9 cellular contexts compared by ENCODE assay signal in the genomic region with DNA sequence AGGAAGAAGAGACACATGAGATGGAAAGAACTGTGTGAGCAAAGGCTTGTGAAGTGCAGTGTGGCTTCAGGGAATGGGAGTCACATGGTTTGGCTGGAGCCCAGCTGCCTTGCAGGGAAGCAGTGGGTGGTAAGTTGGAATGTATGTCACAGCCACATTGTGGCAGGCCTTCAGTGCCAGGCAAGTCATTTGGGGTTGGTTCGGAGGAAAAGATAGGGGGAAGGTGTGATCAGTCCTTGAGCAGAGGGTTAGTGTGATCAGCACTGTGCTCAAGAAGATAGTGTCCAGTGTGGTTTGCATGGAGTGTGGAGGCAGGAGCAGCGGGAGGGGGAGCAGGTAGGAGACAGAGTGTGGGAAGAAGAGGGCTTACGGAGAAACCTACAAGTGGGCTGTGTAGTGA. TPM values are rescaled to one million over a fixed set of nuclear protein-coding genes. Genes with fewer than 3 reads are reported as not detected.
DNase-seq lines count a peak whose midpoint lies in the region; ATAC-seq and TF ChIP-seq lines count a peak whose summit lies in the region.
"Had no signal": no experiment of that assay in that cellular context is flagged by ENCODE, and none has a peak within 500 bp of the region (broad histone marks: within the 10 kb centered on the region; RNA-seq: fewer than 3 reads in every experiment).

No MANE protein-coding gene starts in this region.

- H2AFZ ChIP-seq in IMR-90 (replicated peaks; ENCODE audit: low read length, poor library complexity): peak overlapping the region; percentile 67

- 0 out of 2 replicates have a peak overlapping the region, but pooled peaks have one; percentile 3 for H2BK20ac ChIP-seq in IMR-90 (ENCODE audit: low read depth, low read length)

- no peak overlapping the region for H4K91ac ChIP-seq in IMR-90 (ENCODE audit: insufficient read depth, low read depth, low read length)

- no peak overlapping the region for H3K27ac Mint-ChIP-seq in activated CD8-positive, alpha-beta memory T cell treated with anti-CD3 and anti-CD28 coated beads, Interleukin-2, amount 10 ng/mL, durations not matched to agents 7 days and 5 days
- H3K27ac Mint-ChIP-seq: stimulated activated memory B cell treated with anti-CD40 and anti-IgM and Interleukin-4, amounts not matched to agents 10 μg/mL and 1 μg/mL and 100 μg/mL, for 72 hours had no signal

- H3K79me1 ChIP-seq in IMR-90 (ENCODE audit: low read depth in 1 of 2, low read length in 2 of 2): no peaks in the 10 kb centered on the region

- no peak overlapping the region for H3K27ac ChIP-seq in IMR-90 (ENCODE audit: insufficient read depth, low read length)
- H3K27ac ChIP-seq in brain microvascular endothelial cell: no peak overlapping the region
- no peak overlapping the region for H3K27ac ChIP-seq in left lung

- no peak overlapping the region for H4K8ac ChIP-seq in IMR-90 (ENCODE audit: low read depth in 2 of 2, low read length in 2 of 2)

- CTCF ChIA-PET in IMR-90 (lab: Yijun Ruan, JAX): no interaction called here
- CTCF ChIA-PET in activated CD8-positive, alpha-beta memory T cell treated with anti-CD3 and anti-CD28 coated beads, Interleukin-2, amount 10 ng/mL, durations not matched to agents 7 days and 5 days (lab: Charles Lee): no interaction called here

- no peak overlapping the region for H3K4me2 ChIP-seq in IMR-90 (ENCODE audit: low read depth, low read length)

- H3K4me1 Mint-ChIP-seq in activated CD8-positive, alpha-beta memory T cell treated with anti-CD3 and anti-CD28 coated beads, Interleukin-2, amount 10 ng/mL, durations not matched to agents 7 days and 5 days: peaks cover 39% of the 10 kb centered on the region

- TF ChIP-seq POLR2A in IMR-90 (IDR thresholded peaks at IDR 0.05; ENCODE audit: low read depth, low read length): no peak

- no peak overlapping the region for H2BK15ac ChIP-seq in IMR-90 (ENCODE audit: low read depth, low read length)

- POLR2A ChIA-PET in IMR-90 (lab: Charles Lee; ENCODE audit: unreplicated experiment): no interaction called here

- H2AK9ac ChIP-seq in IMR-90 (replicated peaks; ENCODE audit: low read depth, low read length, poor library complexity): peak overlapping the region; percentile 51

- H3K4me1 ChIP-seq in IMR-90 (ENCODE audit: control insufficient read depth, insufficient read depth, low read length) (peaks cover 16% of the 10 kb centered on the region), left lung (peaks cover 21 to 90% of the 10 kb centered on the region in 2 donors)

- no peak overlapping the region for H3K9ac ChIP-seq in IMR-90 (ENCODE audit: low read depth, low read length)

- in situ Hi-C loops in IMR-90 (cut with MboI; ENCODE audit: low sequenced_read_pairs) (no loop called here), brain microvascular endothelial cell (cut with HindIII; ENCODE audit: low pct_ligation_motif_present, low sequenced_read_pairs) (no loop called here)

- no peak overlapping the region for H4K5ac ChIP-seq in IMR-90 (ENCODE audit: low read depth, low read length)

- intact Hi-C loops in IMR-90 (cut with micrococcal nuclease) (no loop called here), left lung (cut with DNase I) (no loop called here)

- DNase-seq in AG10803 (ENCODE audit: low read depth) (peak; percentile 50), IMR-90 (peak; percentile 57), brain microvascular endothelial cell (peak; percentile 64), left lung (peak in 1 of 2 donors; percentile 78), NCI-H1436 (lab: John Stamatoyannopoulos, UW) (no peak)
- no peak for DNase-seq in activated CD8-positive, alpha-beta memory T cell treated with anti-CD3 and anti-CD28 coated beads, Interleukin-2, amount 10 ng/mL, durations not matched to agents 7 days and 5 days

- no peak overlapping the region for H3K18ac ChIP-seq in IMR-90 (ENCODE audit: low read depth, low read length)

- no peaks in the 10 kb centered on the region for H3K27me3 ChIP-seq in IMR-90 (ENCODE audit: control insufficient read depth, insufficient read depth, low read length)
- no peaks in the 10 kb centered on the region for H3K27me3 ChIP-seq in brain microvascular endothelial cell (replicated peaks)
- H3K27me3 ChIP-seq in left lung: no peaks in the 10 kb centered on the region

- H3K4me3 Mint-ChIP-seq in activated CD8-positive, alpha-beta memory T cell treated with anti-CD3 and anti-CD28 coated beads, Interleukin-2, amount 10 ng/mL, durations not matched to agents 7 days and 5 days: no peak overlapping the region
- H3K4me3 Mint-ChIP-seq: stimulated activated memory B cell treated with anti-CD40 and anti-IgM and Interleukin-4, amounts not matched to agents 10 μg/mL and 1 μg/mL and 100 μg/mL, for 72 hours had no signal

- peak overlapping the region; percentile 73; the same call in 1 of the 2 replicates for H3K14ac ChIP-seq in IMR-90 (replicated peaks; ENCODE audit: low read depth, low read length)

- H3K9me3 Mint-ChIP-seq in activated CD8-positive, alpha-beta memory T cell treated with anti-CD3 and anti-CD28 coated beads, Interleukin-2, amount 10 ng/mL, durations not matched to agents 7 days and 5 days (ENCODE audit: low read depth): no peaks in the 10 kb centered on the region
- H3K9me3 Mint-ChIP-seq: stimulated activated memory B cell treated with anti-CD40 and anti-IgM and Interleukin-4, amounts not matched to agents 10 μg/mL and 1 μg/mL and 100 μg/mL, for 72 hours had no signal

- H2BK120ac ChIP-seq in IMR-90 (ENCODE audit: low read depth, low read length): 0 out of 2 replicates have a peak overlapping the region, but pooled peaks have one; percentile 12

- H3K23ac ChIP-seq in IMR-90 (ENCODE audit: low read depth, low read length): no peak overlapping the region

- H2AK5ac ChIP-seq in IMR-90 (ENCODE audit: low read depth, low read length): peak overlapping the region; percentile 75

- no TSS peak for BruUV-seq in IMR-90 (replicated peaks; lab: Mats Ljungman, UMichigan)

- H2BK5ac ChIP-seq in IMR-90 (ENCODE audit: low read depth, low read length, poor library complexity, severe bottlenecking): no peak overlapping the region

- H3K27me3 Mint-ChIP-seq in activated CD8-positive, alpha-beta memory T cell treated with anti-CD3 and anti-CD28 coated beads, Interleukin-2, amount 10 ng/mL, durations not matched to agents 7 days and 5 days: no peaks in the 10 kb centered on the region
- H3K27me3 Mint-ChIP-seq: stimulated activated memory B cell treated with anti-CD40 and anti-IgM and Interleukin-4, amounts not matched to agents 10 μg/mL and 1 μg/mL and 100 μg/mL, for 72 hours had no signal

- no peak for TF ChIP-seq RAD21 in IMR-90 (IDR thresholded peaks at IDR 0.05; ENCODE audit: low read length)

- TF ChIP-seq CTCF in AG10803 (conservative IDR thresholded peaks at IDR 0.05; ENCODE audit: low read length) (no peak), IMR-90 (conservative IDR thresholded peaks at IDR 0.05; ENCODE audit: low read depth, low read length) (no peak), brain microvascular endothelial cell (IDR thresholded peaks at IDR 0.05; ENCODE audit: low read depth, low read length, missing control alignments) (no peak), left lung (IDR thresholded peaks at IDR 0.05) (no peak)

- no peaks in the 10 kb centered on the region for H3K9me3 ChIP-seq in IMR-90 (ENCODE audit: control insufficient read depth, insufficient read depth, low read length)
- H3K9me3 ChIP-seq in left lung: no peaks in the 10 kb centered on the region

- WGBS in IMR-90 (ENCODE audit: extremely low coverage in 2 of 2, insufficient read length in 1 of 2), 2 experiments: 13% methylated on average over 1 of the region's 3 CpGs; no CpG with 5 or more reads in 1 of the 2 experiments

- H3K9me1 ChIP-seq in IMR-90 (ENCODE audit: insufficient read depth, low read length): peaks cover 15% of the 10 kb centered on the region

- dilution Hi-C loops in IMR-90 (cut with HindIII; ENCODE audit: low sequenced_read_pairs, unreplicated experiment): no loop called here

- no peak overlapping the region for H3K56ac ChIP-seq in IMR-90 (ENCODE audit: extremely low read depth, insufficient read depth, low read length)

- H3K36me3 ChIP-seq in IMR-90 (ENCODE audit: control insufficient read depth, insufficient read depth, low read length): no peaks in the 10 kb centered on the region
- no peaks in the 10 kb centered on the region for H3K36me3 ChIP-seq in brain microvascular endothelial cell (replicated peaks)
- H3K36me3 ChIP-seq in left lung: no peaks in the 10 kb centered on the region

- no peak overlapping the region for H3K4me3 ChIP-seq in AG10803 (ENCODE audit: low read length)
- H3K4me3 ChIP-seq in IMR-90 (ENCODE audit: insufficient read depth, low read depth, low read length): no peak overlapping the region
- H3K4me3 ChIP-seq in brain microvascular endothelial cell (ENCODE audit: low read depth, low read length): no peak overlapping the region
- no peak overlapping the region for H3K4me3 ChIP-seq in left lung

- H3K36me3 Mint-ChIP-seq in activated CD8-positive, alpha-beta memory T cell treated with anti-CD3 and anti-CD28 coated beads, Interleukin-2, amount 10 ng/mL, durations not matched to agents 7 days and 5 days: peaks cover 14% of the 10 kb centered on the region
- H3K36me3 Mint-ChIP-seq: stimulated activated memory B cell treated with anti-CD40 and anti-IgM and Interleukin-4, amounts not matched to agents 10 μg/mL and 1 μg/mL and 100 μg/mL, for 72 hours had no signal

- no peaks in the 10 kb centered on the region for H4K20me1 ChIP-seq in IMR-90 (ENCODE audit: insufficient read depth, low read length)

- H3K4ac ChIP-seq in IMR-90 (ENCODE audit: low read depth, low read length): peak overlapping the region; percentile 45; the same call in 1 of the 2 replicates

- ATAC-seq in IMR-90 (ENCODE audit: low read depth) (peak; percentile 58), left lung (peak; percentile 48), GM21717 (IDR thresholded peaks at IDR 0.05; ENCODE audit: unreplicated experiment) (no peak), GM19328 (IDR thresholded peaks at IDR 0.05; ENCODE audit: unreplicated experiment) (no peak)
- no peak for ATAC-seq in activated CD8-positive, alpha-beta memory T cell treated with anti-CD3 and anti-CD28 coated beads, Interleukin-2, amount 10 ng/mL, durations not matched to agents 7 days and 5 days
- ATAC-seq: stimulated activated memory B cell treated with anti-CD40 and anti-IgM and Interleukin-4, amounts not matched to agents 10 μg/mL and 1 μg/mL and 100 μg/mL, for 72 hours had no signal

TF ChIP-seq in IMR-90, 13 proteins besides CTCF, POLR2A, EP300 and RAD21 (continues in another document):
- TF ChIP-seq MAFK (IDR thresholded peaks at IDR 0.05; ENCODE audit: low read depth, low read length) (no peak), RCOR1 (IDR thresholded peaks at IDR 0.05; ENCODE audit: insufficient replicate concordance, low read length) (no peak)

RNA-seq across cellular contexts. Expression of gene ARHGAP26, which starts 46.4 kb away (rescaled TPM):
- total RNA-seq in IMR-90 (2012; rRNA removed) (0.54 and 0.56 TPM in 2 replicates), left lung (10 to 100 TPM; 25.6 to 61.9 TPM)
- 0.27 and 0.56 TPM in 2 replicates for polyA plus RNA-seq in IMR-90 (2012; rRNA removed)
- 0.06 and 0.13 TPM in 2 replicates for polyA plus RNA-seq in IMR-90 (2012; cell fraction: cytosol; rRNA removed)
- polyA plus RNA-seq in IMR-90 (2012; cell fraction: nucleus; rRNA removed; ENCODE audit: low replicate concordance): 0.40 and 2.1 TPM in 2 replicates
- 10 to 100 TPM; 12.6 to 38.9 TPM for total RNA-seq in activated CD8-positive, alpha-beta memory T cell treated with anti-CD3 and anti-CD28 coated beads, Interleukin-2, amount 10 ng/mL, durations not matched to agents 7 days and 5 days

Comparison
In these comparisons a context has a peak if more than half of its experiments do, and no peak if none do; other contexts are left out.
1. DNase-seq: peak in AG10803 (single experiment), IMR-90 (single experiment) and brain microvascular endothelial cell (single experiment); none in NCI-H1436 (single experiment) and activated CD8-positive, alpha-beta memory T cell treated with anti-CD3 and anti-CD28 coated beads, Interleukin-2, amount 10 ng/mL, durations not matched to agents 7 days and 5 days (single experiment).
2. ATAC-seq: peak in IMR-90 (single experiment) and left lung (single experiment); none in GM21717 (single experiment), activated CD8-positive, alpha-beta memory T cell treated with anti-CD3 and anti-CD28 coated beads, Interleukin-2, amount 10 ng/mL, durations not matched to agents 7 days and 5 days (single experiment) and GM19328 (single experiment).